ENCODE assay signal across 8 cellular contexts in the genomic region with DNA sequence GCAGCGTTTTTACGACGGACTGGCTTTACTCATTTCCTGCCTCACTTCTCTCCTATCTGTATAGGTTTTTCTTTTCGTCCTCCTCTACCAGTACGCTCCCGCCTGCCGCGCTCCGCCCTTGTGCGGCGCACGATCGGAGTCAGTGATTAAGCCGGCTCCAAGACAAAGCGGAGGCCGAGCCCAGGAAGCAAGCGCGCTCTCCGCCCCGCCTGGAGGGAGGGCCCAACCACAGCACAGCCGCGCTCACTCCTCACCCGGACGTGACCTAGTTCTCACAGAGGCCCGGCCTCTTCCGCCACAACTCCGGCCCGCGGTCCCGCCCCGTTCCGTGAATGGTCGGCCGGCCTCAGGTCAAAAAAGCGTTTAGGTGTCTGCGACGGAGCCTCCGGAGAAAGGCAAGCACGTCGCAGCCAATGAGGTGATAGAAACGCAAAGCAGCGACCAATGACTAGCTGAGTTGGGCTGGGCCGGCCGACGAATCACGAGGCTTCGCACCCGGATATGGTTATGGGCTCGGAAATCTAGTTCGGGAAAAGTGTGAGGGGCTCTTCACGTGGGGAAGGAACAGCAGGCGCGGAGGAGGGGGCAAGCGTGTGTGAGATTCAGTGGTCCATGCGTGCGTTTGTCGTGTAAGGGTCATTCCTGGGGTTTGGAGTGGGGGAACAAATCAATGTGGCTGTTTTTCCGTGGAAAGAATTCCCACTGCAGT. TPM values are rescaled to one million over a fixed set of nuclear protein-coding genes. Genes with fewer than 3 reads are reported as not detected.
DNase-seq lines count a peak whose midpoint lies in the region; ATAC-seq and TF ChIP-seq lines count a peak whose summit lies in the region.

A gene with protein sequence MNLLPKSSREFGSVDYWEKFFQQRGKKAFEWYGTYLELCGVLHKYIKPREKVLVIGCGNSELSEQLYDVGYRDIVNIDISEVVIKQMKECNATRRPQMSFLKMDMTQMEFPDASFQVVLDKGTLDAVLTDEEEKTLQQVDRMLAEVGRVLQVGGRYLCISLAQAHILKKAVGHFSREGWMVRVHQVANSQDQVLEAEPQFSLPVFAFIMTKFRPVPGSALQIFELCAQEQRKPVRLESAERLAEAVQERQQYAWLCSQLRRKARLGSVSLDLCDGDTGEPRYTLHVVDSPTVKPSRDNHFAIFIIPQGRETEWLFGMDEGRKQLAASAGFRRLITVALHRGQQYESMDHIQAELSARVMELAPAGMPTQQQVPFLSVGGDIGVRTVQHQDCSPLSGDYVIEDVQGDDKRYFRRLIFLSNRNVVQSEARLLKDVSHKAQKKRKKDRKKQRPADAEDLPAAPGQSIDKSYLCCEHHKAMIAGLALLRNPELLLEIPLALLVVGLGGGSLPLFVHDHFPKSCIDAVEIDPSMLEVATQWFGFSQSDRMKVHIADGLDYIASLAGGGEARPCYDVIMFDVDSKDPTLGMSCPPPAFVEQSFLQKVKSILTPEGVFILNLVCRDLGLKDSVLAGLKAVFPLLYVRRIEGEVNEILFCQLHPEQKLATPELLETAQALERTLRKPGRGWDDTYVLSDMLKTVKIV (plus strand): TSS at position 494 of the 709 bp plus-strand sequence. CDS start 308 bp downstream, outside the sequence.

- H3K9me3 Mint-ChIP-seq in dendritic cell treated with granulocyte-macrophage colony-stimulating factor and Interleukin-4, amounts not matched to agents 40 ng/mL and 50 ng/mL, for 4 days, result no peaks in the 10 kb centered on the region

- H3K27ac Mint-ChIP-seq in dendritic cell treated with granulocyte-macrophage colony-stimulating factor and Interleukin-4, amounts not matched to agents 40 ng/mL and 50 ng/mL, for 4 days, result peak within 1 kb of the TSS; percentile 93

- ATAC-seq in GM19395 (IDR thresholded peaks at IDR 0.05; ENCODE audit: unreplicated experiment), result peak; percentile 99
- peak; percentile 95 for ATAC-seq in HG03565 (IDR thresholded peaks at IDR 0.05; ENCODE audit: unreplicated experiment)
- ATAC-seq in left lobe of liver, result peak; percentile 98

- H3K27ac ChIP-seq in C4-2B, result peak within 1 kb of the TSS; percentile 88

- H3K36me3 Mint-ChIP-seq in dendritic cell treated with granulocyte-macrophage colony-stimulating factor and Interleukin-4, amounts not matched to agents 40 ng/mL and 50 ng/mL, for 4 days (ENCODE audit: low read depth), result peaks cover 42% of the 10 kb centered on the region

- intact Hi-C loops in dendritic cell treated with granulocyte-macrophage colony-stimulating factor and Interleukin-4, amounts not matched to agents 40 ng/mL and 50 ng/mL, for 4 days (cut with micrococcal nuclease), result loop anchor here (1.0 to 5.0 kb wide), 5 partner anchors 39 to 751 kb away; a partner anchor contains a TSS

- H3K27me3 Mint-ChIP-seq in dendritic cell treated with granulocyte-macrophage colony-stimulating factor and Interleukin-4, amounts not matched to agents 40 ng/mL and 50 ng/mL, for 4 days, result no peaks in the 10 kb centered on the region

- H3K4me3 Mint-ChIP-seq in dendritic cell treated with granulocyte-macrophage colony-stimulating factor and Interleukin-4, amounts not matched to agents 40 ng/mL and 50 ng/mL, for 4 days, result peak within 1 kb of the TSS; percentile 88

- peaks cover 38% of the 10 kb centered on the region for H3K4me1 Mint-ChIP-seq in dendritic cell treated with granulocyte-macrophage colony-stimulating factor and Interleukin-4, amounts not matched to agents 40 ng/mL and 50 ng/mL, for 4 days (ENCODE audit: low read depth)

- TF ChIP-seq CTCF in C4-2B (conservative IDR thresholded peaks at IDR 0.05), result no peak

- DNase-seq in NCI-H774 (lab: John Stamatoyannopoulos, UW) (peak; percentile 99), left lobe of liver (ENCODE audit: low spot score) (peak; percentile 99)
- DNase-seq in activated CD4-positive, alpha-beta T cell treated with anti-CD3 and anti-CD28 coated beads, Interleukin-2, amount 50 U/mL, for 4 hours, result peak; percentile 98
- peak; percentile 98 for DNase-seq in stimulated activated CD4-positive, alpha-beta T cell treated with anti-CD3 and anti-CD28 coated beads, Interleukin-2, amount 100 ng/mL, for 4 hours (ENCODE audit: low read depth)

RNA-seq across cellular contexts. Expression of the gene that starts here (rescaled TPM):
- 14.4 TPM for total RNA-seq in left lobe of liver

Comparison
In these comparisons a context has a peak if more than half of its experiments do, and no peak if none do; other contexts are left out.
1. Peak in every context shown above with its lines: DNase-seq, ATAC-seq and H3K27ac ChIP-seq.